Comparison of ENCODE assay signal across 29 cellular contexts in the genomic region with DNA sequence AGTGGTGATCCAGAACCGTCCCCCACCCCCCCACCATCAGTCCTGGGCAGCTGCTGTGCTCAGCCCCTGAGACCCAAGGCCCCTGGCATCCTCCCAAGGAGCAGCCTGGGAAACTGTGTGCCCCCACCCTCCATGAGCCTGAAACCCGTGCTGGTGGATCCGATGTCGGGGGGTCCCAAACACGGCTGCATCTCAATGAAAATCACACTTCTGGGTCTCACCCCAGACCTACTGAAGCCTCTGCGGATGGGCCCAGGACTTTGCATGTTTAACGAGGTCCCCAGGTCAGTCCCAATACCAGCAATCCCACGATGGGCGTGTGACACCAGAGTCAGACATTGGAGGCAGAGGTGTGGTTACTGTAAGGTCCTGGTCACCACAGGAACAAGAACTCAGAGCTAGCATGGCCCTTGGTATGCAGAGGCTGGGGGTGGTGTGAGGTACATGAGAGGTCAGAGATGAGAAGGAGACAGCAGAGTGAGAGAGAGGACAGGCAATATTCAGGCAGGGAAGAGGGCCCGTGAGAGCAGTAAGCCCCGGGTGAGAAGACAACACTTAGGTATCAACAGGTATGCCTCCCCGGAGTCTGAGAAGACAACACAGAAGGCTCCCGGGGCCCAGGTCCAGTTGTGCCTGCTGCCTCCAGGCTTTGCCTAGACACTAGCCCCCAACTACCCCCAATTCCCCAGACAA.
"Had no signal": no experiment of that assay in that cellular context is flagged by ENCODE, and none has a peak within 500 bp of the region (broad histone marks: within the 10 kb centered on the region; RNA-seq: fewer than 3 reads in every experiment).

No MANE protein-coding gene starts in this region.

- H3K36me3 ChIP-seq: gastrocnemius medialis, heart right ventricle, left ventricle myocardium inferior, lower lobe of right lung, prostate gland, right atrium auricular region, stomach, thyroid gland, vagina had no signal

- H3K4me3 ChIP-seq: gastrocnemius medialis, heart right ventricle, left ventricle myocardium inferior, lower lobe of right lung, prostate gland, right atrium auricular region, stomach, thyroid gland, vagina had no signal

- H3K27me3 ChIP-seq: gastrocnemius medialis, heart right ventricle, right atrium auricular region, stomach, thyroid gland, vagina had no signal

- H3K9me3 Mint-ChIP-seq: natural killer cell treated with Interleukin-12 subunit alpha and Interleukin-12 subunit beta and Interleukin-15 and Interleukin-18, amount 100 ng/mL, for 72 hours; neural crest cell had no signal

- H3K36me3 Mint-ChIP-seq: immature natural killer cell; naive B cell; natural killer cell treated with Interleukin-12 subunit alpha and Interleukin-12 subunit beta and Interleukin-15 and Interleukin-18, amount 100 ng/mL, for 72 hours had no signal

- H3K27ac ChIP-seq: gastrocnemius medialis, heart right ventricle, left ventricle myocardium inferior, lower lobe of right lung, prostate gland, right atrium auricular region, stomach, thyroid gland, vagina had no signal

- H3K4me3 Mint-ChIP-seq: immature natural killer cell; naive B cell; natural killer cell treated with Interleukin-12 subunit alpha and Interleukin-12 subunit beta and Interleukin-15 and Interleukin-18, amount 100 ng/mL, for 72 hours; neural crest cell had no signal

- DNase-seq: cerebellar nuclear complex; cortex of kidney; effector CD4-positive, alpha-beta T cell; foreskin fibroblast; gastrocnemius medialis; heart right ventricle; hypothalamus; immature natural killer cell; islet precursor cell; kidney glomerular epithelial cell; left colon; left ventricle myocardium inferior; lower lobe of right lung; naive B cell; nucleus accumbens; small intestine; stimulated activated CD4-positive, alpha-beta T cell treated with anti-CD3 and anti-CD28 coated beads, Interleukin-12 subunit alpha, Interleukin-12 subunit beta, amount 100 ng/mL, for 4 hours; stimulated activated CD4-positive, alpha-beta T cell treated with anti-CD3 and anti-CD28 coated beads, Interleukin-1b, Interleukin-23, amount 100 ng/mL, for 48 hours; stimulated activated CD4-positive, alpha-beta T cell treated with anti-CD3 and anti-CD28 coated beads, Interleukin-4, amount 100 ng/mL, for 1 hour; stimulated activated CD8-positive, alpha-beta memory T cell treated with anti-CD3 and anti-CD28 coated beads, Interleukin-4, amount 100 ng/mL, for 48 hours; stimulated activated naive CD4-positive, alpha-beta T cell; stomach; thyroid gland; trophoblast cell had no signal

- H3K4me1 Mint-ChIP-seq: immature natural killer cell had no signal

- ATAC-seq: gastrocnemius medialis, heart right ventricle, left colon had no signal

- H3K27ac Mint-ChIP-seq: immature natural killer cell; naive B cell; natural killer cell treated with Interleukin-12 subunit alpha and Interleukin-12 subunit beta and Interleukin-15 and Interleukin-18, amount 100 ng/mL, for 72 hours had no signal

- H3K27me3 Mint-ChIP-seq: naive B cell had no signal

- H3K4me1 ChIP-seq: lower lobe of right lung, prostate gland, thyroid gland, vagina had no signal

- H3K9me3 ChIP-seq: gastrocnemius medialis, heart right ventricle, left ventricle myocardium inferior, lower lobe of right lung, prostate gland, right atrium auricular region, stomach, thyroid gland, vagina had no signal
